9 cellular contexts compared by ENCODE assay signal in genomic region chr18:26655010-26655613, GRCh38.
DNase-seq lines count a peak whose midpoint lies in the region; ATAC-seq, FAIRE-seq and TF ChIP-seq lines count a peak whose summit lies in the region.
"Had no signal": no experiment of that assay in that cellular context is flagged by ENCODE, and none has a peak within 500 bp of the region (broad histone marks: within the 10 kb centered on the region; RNA-seq: fewer than 3 reads in every experiment).

No MANE protein-coding gene starts in this region.

- no peaks in the 10 kb centered on the region for H3K9me3 ChIP-seq in SK-N-MC (ENCODE audit: low read depth, low read length)
- no peaks in the 10 kb centered on the region for H3K9me3 ChIP-seq in trophoblast cell (ENCODE audit: insufficient read depth, low read depth, low read length)
- no peaks in the 10 kb centered on the region for H3K9me3 ChIP-seq in PC-9 (ENCODE audit: insufficient read depth, low read depth)

- H3K79me2 ChIP-seq in trophoblast cell (ENCODE audit: control insufficient read depth, insufficient read depth, low read length, poor library complexity) (no peaks in the 10 kb centered on the region), PC-9 (ENCODE audit: low read depth) (no peaks in the 10 kb centered on the region)

- H4K91ac ChIP-seq in trophoblast cell (ENCODE audit: low read depth, low read length) = no peak overlapping the region

- H3K27ac ChIP-seq in SK-N-MC = peak overlapping the region; percentile 19; the same call in 1 of the 2 replicates
- H3K27ac ChIP-seq in trophoblast cell (ENCODE audit: low read depth, low read length) = no peak overlapping the region
- H3K27ac ChIP-seq in PC-9 = no peak overlapping the region

- H4K8ac ChIP-seq in trophoblast cell (ENCODE audit: low read depth, low read length) = peak overlapping the region; percentile 9

- no peak overlapping the region for H2BK12ac ChIP-seq in trophoblast cell (ENCODE audit: low read length)

- H2BK120ac ChIP-seq in trophoblast cell (ENCODE audit: insufficient read depth, low read length, poor library complexity) = no peak overlapping the region

- POLR2A ChIA-PET in PC-9 (lab: Charles Lee; ENCODE audit: unreplicated experiment) = no interaction called here

- H3K27me3 Mint-ChIP-seq in Calu3 (ENCODE audit: unreplicated experiment) = peaks cover 34% of the 10 kb centered on the region

- H3K4me3 ChIP-seq in SK-N-MC (peak overlapping the region; percentile 90), fibroblast of pulmonary artery (replicated peaks; ENCODE audit: low read depth, low read length) (no peak overlapping the region), trophoblast cell (ENCODE audit: low read depth, low read length) (no peak overlapping the region), PC-9 (no peak overlapping the region)

- DNase-seq in Calu3 = no peak
- no peak for DNase-seq in SK-N-MC (ENCODE audit: low read depth, low spot score)
- DNase-seq in fibroblast of pulmonary artery (ENCODE audit: low read depth) = peak; percentile 14
- DNase-seq in trophoblast cell = no peak
- DNase-seq in PC-9 = no peak
- no peak for DNase-seq in H54 (ENCODE audit: insufficient read length, low spot score)

- H2AK5ac ChIP-seq in trophoblast cell (ENCODE audit: low read length) = no peak overlapping the region

- no peaks in the 10 kb centered on the region for H3K27me3 ChIP-seq in trophoblast cell (ENCODE audit: insufficient read depth, low read length)
- H3K27me3 ChIP-seq in PC-9 (ENCODE audit: insufficient read depth, low read depth) = no peaks in the 10 kb centered on the region

- H3K4me2 ChIP-seq in trophoblast cell (ENCODE audit: low read length) = peak overlapping the region; percentile 73
- H3K4me2 ChIP-seq in PC-9 = no peak overlapping the region

- H3K36me3 ChIP-seq in SK-N-MC (ENCODE audit: insufficient read depth, low read length) (no peaks in the 10 kb centered on the region), trophoblast cell (ENCODE audit: control insufficient read depth in 1 of 2, insufficient read depth in 2 of 2, low read length in 2 of 2) (no peaks in the 10 kb centered on the region), PC-9 (ENCODE audit: low read depth) (no peaks in the 10 kb centered on the region)

- H3K9ac ChIP-seq in SK-N-MC (ENCODE audit: insufficient read length) (no peak overlapping the region), trophoblast cell (ENCODE audit: low read length) (no peak overlapping the region)

- H3K14ac ChIP-seq in trophoblast cell (ENCODE audit: low read length) = no peak overlapping the region

- peaks cover 14% of the 10 kb centered on the region for H3F3A ChIP-seq in PC-9 (ENCODE audit: insufficient read depth, low read depth)

- TF ChIP-seq POLR2A in H54 (IDR thresholded peaks at IDR 0.05; ENCODE audit: low read depth, low read length) = no peak

- H3K23ac ChIP-seq in trophoblast cell (ENCODE audit: low read length) = no peak overlapping the region

- H3K79me1 ChIP-seq in trophoblast cell (ENCODE audit: low read length) = peaks cover 5% of the 10 kb centered on the region

- no peak for FAIRE-seq in H54 (lab: Jason Lieb, UNC)
- FAIRE-seq: endometrium had no signal

- no peaks in the 10 kb centered on the region for H4K20me1 ChIP-seq in PC-9 (ENCODE audit: insufficient read depth)

- H3K9me2 ChIP-seq in PC-9 (ENCODE audit: insufficient read depth) = no peaks in the 10 kb centered on the region

- BruUV-seq in Calu3 (replicated peaks; lab: Mats Ljungman, UMichigan) = no TSS peak
- BruUV-seq in PC-9 (replicated peaks; lab: Mats Ljungman, UMichigan) = no TSS peak

- H3K4ac ChIP-seq in trophoblast cell (ENCODE audit: low read depth, low read length) = no peak overlapping the region

- no peak overlapping the region for H3K27ac Mint-ChIP-seq in Calu3 (ENCODE audit: unreplicated experiment)

- peak overlapping the region; percentile 17 for H3K18ac ChIP-seq in trophoblast cell (ENCODE audit: low read length)

- H3K4me1 Mint-ChIP-seq in Calu3 (ENCODE audit: low read depth, unreplicated experiment) = peaks cover 31% of the 10 kb centered on the region

- CTCF ChIA-PET in Calu3 (lab: Charles Lee) (interaction anchor here (0.5 to 1.2 kb wide), 3 partner anchors 250 to 271 kb away, joined by 3 to 5 read pairs (median 4); no protein-coding TSS in a partner anchor), PC-9 (lab: Charles Lee) (no interaction called here)

- peaks cover 27% of the 10 kb centered on the region for H3K36me3 Mint-ChIP-seq in Calu3 (ENCODE audit: insufficient read depth, unreplicated experiment)

- intact Hi-C loops in Calu3 (cut with micrococcal nuclease; ENCODE audit: unreplicated experiment) (loop anchor here (5.0 kb wide), 1 partner anchor 102 kb away; no protein-coding TSS in a partner anchor), PC-9 (cut with micrococcal nuclease; ENCODE audit: unreplicated experiment) (loop anchor here (5.0 to 10.0 kb wide), 3 partner anchors 110 to 273 kb away; partner anchors contain the start of gene KCTD1)

- H2AFZ ChIP-seq in trophoblast cell (ENCODE audit: insufficient read depth, low read length, poor library complexity) (no peak overlapping the region), PC-9 (no peak overlapping the region)

- TF ChIP-seq CTCF in Calu3 (IDR thresholded peaks at IDR 0.05; ENCODE audit: unreplicated experiment) = no peak
- no peak for TF ChIP-seq CTCF in fibroblast of pulmonary artery (IDR thresholded peaks at IDR 0.05; ENCODE audit: low read length, missing control alignments)
- no peak for TF ChIP-seq CTCF in PC-9 (conservative IDR thresholded peaks at IDR 0.05)

- H3K9me3 Mint-ChIP-seq in Calu3 (ENCODE audit: low read depth, unreplicated experiment) = no peaks in the 10 kb centered on the region

- no CpG with 5 or more reads among the region's 6 CpGs for WGBS in trophoblast cell (ENCODE audit: extremely low coverage, insufficient coverage, insufficient read length)

- no peak for ATAC-seq in HG02759 (IDR thresholded peaks at IDR 0.05; ENCODE audit: unreplicated experiment)
- no peak for ATAC-seq in GM19035 (IDR thresholded peaks at IDR 0.05; ENCODE audit: unreplicated experiment)

- H3K4me1 ChIP-seq in trophoblast cell (ENCODE audit: control insufficient read depth in 1 of 2, insufficient read depth in 2 of 2, low read length in 2 of 2) (peaks cover 0 to 8% of the 10 kb centered on the region in 2 experiments), PC-9 (replicated peaks; ENCODE audit: insufficient read depth) (peaks cover 16% of the 10 kb centered on the region)

- H4K12ac ChIP-seq in trophoblast cell (ENCODE audit: low read depth, low read length) = no peak overlapping the region

- H3K4me3 Mint-ChIP-seq in Calu3 (ENCODE audit: low read depth, unreplicated experiment) = peak overlapping the region; percentile 86

- no peak overlapping the region for H2BK5ac ChIP-seq in trophoblast cell (ENCODE audit: low read depth, low read length, poor library complexity)
